8 cellular contexts compared by ENCODE assay signal in genomic region chr9:35732185-35733108, GRCh38. TPM values are rescaled to one million over a fixed set of nuclear protein-coding genes. Genes with fewer than 3 reads are reported as not detected.
DNase-seq lines count a peak whose midpoint lies in the region; ATAC-seq and TF ChIP-seq lines count a peak whose summit lies in the region.

Gene CREB3, plus strand, starts transcription at chr9:35732666. Its CDS starts 107 bp downstream, at chr9:35732773.
Gene TLN1, minus strand, starts transcription at chr9:35732195. Its CDS starts 6,501 bp downstream, at chr9:35725694.

- H3K4me1 ChIP-seq in fibroblast of lung (ENCODE audit: control insufficient read depth, extremely low read depth, insufficient read depth, low read length), result peaks cover 11% of the 10 kb centered on the region

- no peaks in the 10 kb centered on the region for H4K20me1 ChIP-seq in fibroblast of lung (ENCODE audit: control insufficient read depth, extremely low read depth, insufficient read depth, low read length)

- ATAC-seq in activated T-helper 17 cell treated with anti-CD3 and anti-CD28 coated beads, Interleukin-2, amount 50 U/mL, for 72 hours (replicated peaks), result peak; percentile 84
- ATAC-seq in naive thymus-derived CD8-positive, alpha-beta T cell, result peak; percentile 91 to 93

- H3K4me3 Mint-ChIP-seq in activated T-helper 17 cell treated with anti-CD3 and anti-CD28 coated beads, Interleukin-2, amount 50 U/mL, for 72 hours, result no peak within 1 kb of the TSS
- peak within 1 kb of the TSS in 5 of 10 donors; percentile 94 to 98 (median 95) for H3K4me3 Mint-ChIP-seq in naive thymus-derived CD8-positive, alpha-beta T cell

- POLR2A ChIA-PET in RWPE1 (lab: Yijun Ruan, JAX; ENCODE audit: low non-redundant PET), result interaction anchor here (0.5 to 2.4 kb wide), 2 partner anchors 17 to 79 kb away, joined by 3 to 13 read pairs; partner anchors contain the start of genes GBA2 and RGP1
- POLR2A ChIA-PET in naive thymus-derived CD8-positive, alpha-beta T cell (lab: Charles Lee), result interaction anchor here (0.5 to 5.1 kb wide), 31 partner anchors 9 to 666 kb away, joined by 3 to 68 read pairs (median 6); partner anchors contain the start of genes ARHGEF39, CCDC107, GBA2 and GNE

- H3K4me1 Mint-ChIP-seq in activated T-helper 17 cell treated with anti-CD3 and anti-CD28 coated beads, Interleukin-2, amount 50 U/mL, for 72 hours, result peaks cover 4% of the 10 kb centered on the region
- peaks cover 19 to 30% (median 24%) of the 10 kb centered on the region in 4 donors for H3K4me1 Mint-ChIP-seq in naive thymus-derived CD8-positive, alpha-beta T cell

- peak within 1 kb of the TSS; percentile 71 for H3K4me3 ChIP-seq in LNCaP clone FGC (ENCODE audit: low read depth, low read length)
- H3K4me3 ChIP-seq in fibroblast of lung (replicated peaks in 1 of 4; ENCODE audit: control extremely low read depth in 1 of 4, insufficient read depth in 1 of 4, low read depth in 3 of 4, low read length in 4 of 4), result peak within 1 kb of the TSS; percentile 89 to 99 (median 96)

- H3K79me2 ChIP-seq in fibroblast of lung (ENCODE audit: control insufficient read depth, insufficient read depth, low read length), result peaks cover 61% of the 10 kb centered on the region

- H3K27ac Mint-ChIP-seq in activated T-helper 17 cell treated with anti-CD3 and anti-CD28 coated beads, Interleukin-2, amount 50 U/mL, for 72 hours, result no peak within 1 kb of the TSS
- H3K27ac Mint-ChIP-seq in naive thymus-derived CD8-positive, alpha-beta T cell, result peak within 1 kb of the TSS in 8 of 10 donors; percentile 83 to 97 (median 95)

- H3K9me3 ChIP-seq in fibroblast of lung (ENCODE audit: control insufficient read depth, insufficient read depth, low read depth, low read length), result no peaks in the 10 kb centered on the region

- H3K9me3 Mint-ChIP-seq in activated T-helper 17 cell treated with anti-CD3 and anti-CD28 coated beads, Interleukin-2, amount 50 U/mL, for 72 hours, result no peaks in the 10 kb centered on the region
- H3K9me3 Mint-ChIP-seq in naive thymus-derived CD8-positive, alpha-beta T cell, result no peaks in the 10 kb centered on the region

- peak within 1 kb of the TSS; percentile 75 for H2AFZ ChIP-seq in fibroblast of lung (ENCODE audit: low read length)

- CTCF ChIA-PET in RWPE1 (lab: Yijun Ruan, JAX), result interaction anchor here (1.1 to 1.7 kb wide), 5 partner anchors 11 to 150 kb away, joined by 3 to 7 read pairs (median 6); partner anchors contain the start of genes ARHGEF39 and CCDC107

- peaks cover 37% of the 10 kb centered on the region for H3K36me3 Mint-ChIP-seq in activated T-helper 17 cell treated with anti-CD3 and anti-CD28 coated beads, Interleukin-2, amount 50 U/mL, for 72 hours (ENCODE audit: low read depth)
- H3K36me3 Mint-ChIP-seq in naive thymus-derived CD8-positive, alpha-beta T cell, result peaks cover 0 to 22% (median 5%) of the 10 kb centered on the region in 3 donors

- peak within 1 kb of the TSS; percentile 100 for H3K4me2 ChIP-seq in fibroblast of lung (ENCODE audit: extremely low read depth, insufficient read depth, low read length)

- H3K27me3 Mint-ChIP-seq in activated T-helper 17 cell treated with anti-CD3 and anti-CD28 coated beads, Interleukin-2, amount 50 U/mL, for 72 hours, result no peaks in the 10 kb centered on the region
- no peaks in the 10 kb centered on the region for H3K27me3 Mint-ChIP-seq in naive thymus-derived CD8-positive, alpha-beta T cell

- TF ChIP-seq CTCF in LNCaP clone FGC (IDR thresholded peaks at IDR 0.05; ENCODE audit: control insufficient read depth, extremely low read depth, insufficient read depth), result peak; percentile 51
- TF ChIP-seq CTCF in RWPE1 (conservative IDR thresholded peaks at IDR 0.05; ENCODE audit: low read depth), result peak; percentile 70
- no peak for TF ChIP-seq CTCF in fibroblast of lung (conservative IDR thresholded peaks at IDR 0.05 in 1 of 2, IDR thresholded peaks at IDR 0.05 in 1 of 2; ENCODE audit: low read depth in 1 of 2, low read length in 2 of 2)

- peaks cover 19% of the 10 kb centered on the region for H3K36me3 ChIP-seq in fibroblast of lung (ENCODE audit: control insufficient read depth, insufficient read depth, low read length)

- H3K27ac ChIP-seq in RWPE1, result peak within 1 kb of the TSS; percentile 95
- peak within 1 kb of the TSS; percentile 94 for H3K27ac ChIP-seq in fibroblast of lung (ENCODE audit: insufficient read depth, low read length)

- no peaks in the 10 kb centered on the region for H3K27me3 ChIP-seq in fibroblast of lung (ENCODE audit: control insufficient read depth, insufficient read depth, low read length)

- H3K9ac ChIP-seq in fibroblast of lung (ENCODE audit: insufficient read depth, low read length), result peak within 1 kb of the TSS; percentile 97

- DNase-seq in ELF-1 (ENCODE audit: low read depth, low spot score) (peak; percentile 98), H4 (ENCODE audit: low spot score) (peak; percentile 99), LNCaP clone FGC (ENCODE audit: low read depth) (peak; percentile 94), RWPE1 (ENCODE audit: low spot score) (peak; percentile 100), fibroblast of lung (ENCODE audit: low read depth in 2 of 2) (peak; percentile 99)
- DNase-seq in naive thymus-derived CD8-positive, alpha-beta T cell, result peak; percentile 87 to 98 (median 95)
- DNase-seq in stimulated activated naive CD4-positive, alpha-beta T cell treated with Interleukin-2 at 50 U/mL for 16 hours (lab: John Stamatoyannopoulos, UW), result peak; percentile 98

RNA-seq across cellular contexts. Expression of gene CREB3, which starts in this region (rescaled TPM):
- total RNA-seq in H4 (2014; rRNA removed; shearing (Covaris generic)), result 115 and 121 TPM in 2 replicates
- total RNA-seq in activated T-helper 17 cell treated with anti-CD3 and anti-CD28 coated beads, Interleukin-2, amount 50 U/mL, for 72 hours, result 10 to 100 TPM; 23.9 to 40.3 TPM
- total RNA-seq in fibroblast of lung, result 64.7 and 70.2 TPM in 2 replicates
- 50.2 and 55.8 TPM in 2 replicates for polyA plus RNA-seq in fibroblast of lung
- polyA plus RNA-seq in fibroblast of lung (2012), result 64.7 and 76.5 TPM in 2 replicates
- polyA minus RNA-seq in fibroblast of lung (ENCODE audit: low replicate concordance), result 109 and 122 TPM in 2 replicates
- total RNA-seq in naive thymus-derived CD8-positive, alpha-beta T cell, result 10 to 100 TPM; 17.1 to 19.5 TPM
- 10 to 100 TPM; 29.8 to 40.3 (median 33.1) TPM for polyA plus RNA-seq in naive thymus-derived CD8-positive, alpha-beta T cell

RNA-seq across cellular contexts. Expression of gene TLN1, which starts in this region (rescaled TPM):
- 71.2 and 95.8 TPM in 2 replicates for total RNA-seq in H4 (2014; rRNA removed; shearing (Covaris generic))
- 100 to 1,000 TPM; 293 to 458 TPM for total RNA-seq in activated T-helper 17 cell treated with anti-CD3 and anti-CD28 coated beads, Interleukin-2, amount 50 U/mL, for 72 hours
- 214 and 405 TPM in 2 replicates for total RNA-seq in fibroblast of lung
- 214 and 244 TPM in 2 replicates for polyA plus RNA-seq in fibroblast of lung
- 354 and 377 TPM in 2 replicates for polyA plus RNA-seq in fibroblast of lung (2012)
- 919 and 1,168 TPM in 2 replicates for polyA minus RNA-seq in fibroblast of lung (ENCODE audit: low replicate concordance)
- total RNA-seq in naive thymus-derived CD8-positive, alpha-beta T cell, result 100 to 1,000 TPM; 204 to 233 TPM
- 10 to 100 TPM; 32.9 to 88.9 (median 36.4) TPM for polyA plus RNA-seq in naive thymus-derived CD8-positive, alpha-beta T cell

Comparison
In these comparisons a context has a peak if more than half of its experiments do, and no peak if none do; other contexts are left out.
1. Peak in every context shown above with its lines: DNase-seq, ATAC-seq, H3K4me3 ChIP-seq and H3K27ac ChIP-seq.
2. CTCF ChIP-seq: peak in LNCaP clone FGC (single experiment) and RWPE1 (single experiment); none in fibroblast of lung (0 of 2).